Comparison of ENCODE assay signal across 8 cellular contexts in genomic region chr17:41966453-41967140, GRCh38. TPM values are rescaled to one million over a fixed set of nuclear protein-coding genes. Genes with fewer than 3 reads are reported as not detected.
DNase-seq lines count a peak whose midpoint lies in the region; ATAC-seq and TF ChIP-seq lines count a peak whose summit lies in the region.

Gene CNP (plus strand): TSS chr17:41966795. CDS start chr17:41966885, 90 bp downstream.

- H3K36me3 ChIP-seq in A673 (ENCODE audit: insufficient read depth, low read length, poor library complexity, severe bottlenecking) = peaks cover 5% of the 10 kb centered on the region

- POLR2A ChIA-PET in A673 (lab: Charles Lee; ENCODE audit: low non-redundant PET) = interaction anchor here (0.6 to 1.0 kb wide), 4 partner anchors 34 to 87 kb away, joined by 4 to 8 read pairs (median 7); partner anchors contain the start of gene ODAD4

- DNase-seq in A673 (ENCODE audit: low spot score) (peak; percentile 85), NCI-H510A (lab: John Stamatoyannopoulos, UW) (peak; percentile 87), cerebellum (ENCODE audit: low spot score) (peak; percentile 94), kidney glomerular epithelial cell (lab: John Stamatoyannopoulos, UW) (peak; percentile 44)
- peak; percentile 89 for DNase-seq in activated CD4-positive, alpha-beta T cell treated with anti-CD3 and anti-CD28 coated beads for 1 hour
- DNase-seq in stimulated activated CD4-positive, alpha-beta T cell treated with anti-CD3 and anti-CD28 coated beads, Interleukin-15, amount 100 ng/mL, for 48 hours (ENCODE audit: low read depth in 2 of 2) = peak; percentile 81 to 88

- ATAC-seq in GM18907 (IDR thresholded peaks at IDR 0.05; ENCODE audit: unreplicated experiment) = peak; percentile 68
- ATAC-seq in HG03196 (IDR thresholded peaks at IDR 0.05; ENCODE audit: unreplicated experiment) = peak; percentile 65

- peak within 1 kb of the TSS; percentile 66 for H3K4me3 ChIP-seq in A673 (ENCODE audit: low read depth, low read length, poor library complexity, severe bottlenecking)

- H3K4me1 ChIP-seq in A673 (ENCODE audit: insufficient read depth, low read length, poor library complexity, severe bottlenecking) = no peaks in the 10 kb centered on the region

- BruUV-seq in A673 (replicated peaks; lab: Mats Ljungman, UMichigan) = no TSS peak

- H3K9me3 ChIP-seq in A673 (ENCODE audit: low read depth, low read length, poor library complexity, severe bottlenecking) = no peaks in the 10 kb centered on the region

- TF ChIP-seq CTCF in A673 (conservative IDR thresholded peaks at IDR 0.05; ENCODE audit: low read depth, low read length) = no peak

- intact Hi-C loops in A673 (cut with micrococcal nuclease; ENCODE audit: unreplicated experiment) = loop anchor here (5.0 kb wide), 1 partner anchor 151 kb away; no protein-coding TSS in a partner anchor

- CTCF ChIA-PET in A673 (lab: Charles Lee) = interaction anchor here (0.6 to 1.0 kb wide), 2 partner anchors 28 to 52 kb away, joined by 5 to 9 read pairs; no protein-coding TSS in a partner anchor

- peak within 1 kb of the TSS; percentile 82 for H3K27ac ChIP-seq in A673 (ENCODE audit: low read depth, low read length, poor library complexity, severe bottlenecking)

- H3K27me3 ChIP-seq in A673 (replicated peaks; ENCODE audit: insufficient read depth, low read depth, low read length, poor library complexity) = no peaks in the 10 kb centered on the region

RNA-seq across cellular contexts. Expression of gene CNP, which starts in this region (rescaled TPM):
- total RNA-seq in A673 (2021) (55.5 and 55.6 TPM in 2 replicates), cerebellum (27.5 TPM)

Comparison
In these comparisons a context has a peak if more than half of its experiments do, and no peak if none do; other contexts are left out.
1. Peak in every context shown above with its lines: DNase-seq, ATAC-seq, H3K4me3 ChIP-seq and H3K27ac ChIP-seq.
2. DNase-seq: peak in every context shown above with its lines; median percentile 94 in cerebellum; 89 in activated CD4-positive, alpha-beta T cell treated with anti-CD3 and anti-CD28 coated beads for 1 hour; 87 in NCI-H510A; 85 in A673; 84 in stimulated activated CD4-positive, alpha-beta T cell treated with anti-CD3 and anti-CD28 coated beads, Interleukin-15, amount 100 ng/mL, for 48 hours; 44 in kidney glomerular epithelial cell.